21 cellular contexts compared by ENCODE assay signal in the genomic region with DNA sequence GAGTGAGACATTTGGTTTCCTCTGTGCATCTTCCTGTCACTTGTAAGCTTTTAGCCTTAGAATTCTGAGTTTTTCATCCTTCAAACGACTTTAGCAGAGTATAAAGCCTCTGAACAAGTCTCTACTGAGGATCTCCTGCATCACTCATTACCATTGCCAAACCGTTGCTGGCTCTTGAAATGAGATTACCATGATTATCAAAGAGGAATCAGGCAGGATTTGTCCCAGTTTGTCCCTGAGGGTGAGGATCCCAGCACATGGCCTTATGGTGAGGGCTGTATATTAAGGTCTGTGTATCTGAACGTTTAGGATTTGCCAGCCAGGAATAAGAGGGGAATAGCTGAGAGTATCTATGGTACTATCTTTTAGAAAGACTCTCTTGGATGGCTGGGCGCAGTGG.
"Had no signal": no experiment of that assay in that cellular context is flagged by ENCODE, and none has a peak within 500 bp of the region (broad histone marks: within the 10 kb centered on the region; RNA-seq: fewer than 3 reads in every experiment).

No MANE protein-coding gene starts in this region.

- H3K27me3 ChIP-seq: left lung, suprapubic skin, thyroid gland had no signal

- H3K9me3 ChIP-seq: suprapubic skin, thyroid gland had no signal

- H3K36me3 ChIP-seq: left lung, thyroid gland had no signal

- DNase-seq: effector CD4-positive, alpha-beta T cell; glutamatergic neuron; islet precursor cell; left lung; mesendoderm; naive thymus-derived CD8-positive, alpha-beta T cell; posterior cingulate gyrus; right cardiac atrium; stimulated activated CD4-positive, alpha-beta T cell treated with anti-CD3 and anti-CD28 coated beads, Interleukin-2, amount 100 ng/mL, for 48 hours; stimulated activated naive CD8-positive, alpha-beta T cell treated with anti-CD3 and anti-CD28 coated beads, Interleukin-15, Interleukin-2, amounts not matched to agents 100 U/mL and 50 U/mL, for 24 hours; thyroid gland had no signal

- FAIRE-seq: endometrium, frontal cortex, urothelium cell line had no signal

- H3K4me2 ChIP-seq: smooth muscle cell had no signal

- H3K4me1 ChIP-seq: left lung, suprapubic skin, thyroid gland had no signal

- H3K4me3 Mint-ChIP-seq: neural crest cell; stimulated activated effector memory CD8-positive, alpha-beta T cell treated with anti-CD3 and anti-CD28 coated beads, Interleukin-12 subunit alpha, Interleukin-12 subunit beta, amount 100 ng/mL, for 72 hours; type B pancreatic cell had no signal

- H3K27ac Mint-ChIP-seq: stimulated activated effector memory CD8-positive, alpha-beta T cell treated with anti-CD3 and anti-CD28 coated beads, Interleukin-12 subunit alpha, Interleukin-12 subunit beta, amount 100 ng/mL, for 72 hours; type B pancreatic cell had no signal

- H3K4me1 Mint-ChIP-seq: stimulated activated effector memory CD8-positive, alpha-beta T cell treated with anti-CD3 and anti-CD28 coated beads, Interleukin-12 subunit alpha, Interleukin-12 subunit beta, amount 100 ng/mL, for 72 hours had no signal

- H3K36me3 Mint-ChIP-seq: stimulated activated effector memory CD8-positive, alpha-beta T cell treated with anti-CD3 and anti-CD28 coated beads, Interleukin-12 subunit alpha, Interleukin-12 subunit beta, amount 100 ng/mL, for 72 hours had no signal

- H3K4me3 ChIP-seq: coronary artery, left lung, lung, smooth muscle cell, suprapubic skin, thyroid gland had no signal

- H3K27ac ChIP-seq: coronary artery, left lung, suprapubic skin, thyroid gland had no signal

- H3K27me3 Mint-ChIP-seq: naive thymus-derived CD8-positive, alpha-beta T cell; type B pancreatic cell had no signal
